In genomic region chr17:39674702-39675389, GRCh38 we compare ENCODE assay signal across 10 cellular contexts. TPM values are rescaled to one million over a fixed set of nuclear protein-coding genes. Genes with fewer than 3 reads are reported as not detected.
DNase-seq lines count a peak whose midpoint lies in the region; ATAC-seq, FAIRE-seq and TF ChIP-seq lines count a peak whose summit lies in the region.
"Had no signal": no experiment of that assay in that cellular context is flagged by ENCODE, and none has a peak within 500 bp of the region (broad histone marks: within the 10 kb centered on the region; RNA-seq: fewer than 3 reads in every experiment).

No MANE protein-coding gene starts in this region.

- no peak for TF ChIP-seq POLR2A in heart left ventricle (IDR thresholded peaks at IDR 0.05)

- H3K36me3 ChIP-seq in heart left ventricle = peaks cover 0 to 6% (median 0%) of the 10 kb centered on the region in 9 donors

- WGBS in heart left ventricle, 4 donors = 13 to 28% (median 20%) methylated on average over 9 to 11 of the region's 11 CpGs

- no peak for FAIRE-seq in HTR-8/SVneo (lab: Jason Lieb, UNC)

- ATAC-seq in GM21619 (IDR thresholded peaks at IDR 0.05; ENCODE audit: unreplicated experiment) (peak; percentile 43), heart left ventricle (peak; percentile 5 to 39 (median 18))

- peak overlapping the region; percentile 67 to 93 (median 90) for H3K27ac ChIP-seq in heart left ventricle
- peak overlapping the region in 20 of 21 experiments; percentile 15 to 85 (median 72) for H3K27ac ChIP-seq in skin epidermis

- H3K4me1 ChIP-seq in heart left ventricle = peaks cover 0 to 82% (median 46%) of the 10 kb centered on the region in 12 donors

- H3K4me3 ChIP-seq in heart left ventricle (no peak overlapping the region), skin epidermis (no peak overlapping the region)

- in situ Hi-C loops in KBM-7 (cut with MboI; ENCODE audit: low pct_unique_long_range_greater_than_20kb, low sequenced_read_pairs) = loop anchor here (25.0 kb wide), 1 partner anchor 113 kb away; no protein-coding TSS in a partner anchor

- H3K27me3 ChIP-seq in heart left ventricle = peaks cover 0 to 10% (median 0%) of the 10 kb centered on the region in 9 donors

- DNase-seq in NCI-H345 treated with DMSO at 0.1 percent for 48 hours (lab: John Stamatoyannopoulos, UW; ENCODE audit: unreplicated experiment) (peak; percentile 19), heart left ventricle (peak; percentile 61 to 83 (median 69)), globus pallidus (ENCODE audit: low spot score) (no peak), KBM-7 (no peak), HTR-8/SVneo (ENCODE audit: insufficient read length, low spot score) (no peak)
- DNase-seq in stimulated activated CD4-positive, alpha-beta T cell treated with anti-CD3 and anti-CD28 coated beads, Interleukin-4, amount 100 ng/mL, for 4 hours = no peak
- DNase-seq: nucleus accumbens had no signal

- TF ChIP-seq CTCF in heart left ventricle (IDR thresholded peaks at IDR 0.05) = no peak

- intact Hi-C loops in heart left ventricle (cut with DNase I) = loop anchor here in 5 of 10 donors (5.0 to 10.0 kb wide), 4 partner anchors 38 to 77 kb away; partner anchors contain the start of genes STARD3 (in 2 of the 5) and PPP1R1B (in 1 of the 5)

- no peaks in the 10 kb centered on the region for H3K9me3 ChIP-seq in heart left ventricle

RNA-seq across cellular contexts. Expression of gene PNMT, which starts 6.6 kb away (rescaled TPM):
- total RNA-seq in heart left ventricle = 1 to 10 TPM; 2.4 to 7.9 (median 6.0) TPM
- polyA plus RNA-seq in heart left ventricle = 10 to 100 TPM; 13.0 to 15.6 TPM
- total RNA-seq: T-helper 1 cell treated with Interleukin-12 subunit alpha and Interleukin-12 subunit beta and Interleukin-4 antibody, amounts not matched to agents 30 ng/mL and 1 ng/mL, for 36 hours had no signal

RNA-seq across cellular contexts. Expression of gene TCAP, which starts 9.7 kb away (rescaled TPM):
- 1,000 to 10,000 TPM; 2,428 to 9,343 (median 4,137) TPM for total RNA-seq in heart left ventricle
- 1,000 to 10,000 TPM; 2,028 to 5,784 TPM for polyA plus RNA-seq in heart left ventricle

RNA-seq across cellular contexts. Expression of gene PGAP3, which starts 13.0 kb away (rescaled TPM):
- total RNA-seq in heart left ventricle = 10 to 100 TPM in 7 of 9 donors, 1 to 10 TPM in 2; 8.0 to 18.8 (median 13.1) TPM
- 10 to 100 TPM; 13.3 to 13.8 TPM for polyA plus RNA-seq in heart left ventricle

RNA-seq across cellular contexts. Expression of gene ERBB2, which starts 25.0 kb away (rescaled TPM):
- 10 to 100 TPM; 51.4 to 95.1 (median 79.3) TPM for total RNA-seq in heart left ventricle
- 10 to 100 TPM; 29.7 to 77.4 TPM for polyA plus RNA-seq in heart left ventricle

RNA-seq across cellular contexts. Expression of gene STARD3, which starts 37.9 kb away (rescaled TPM):
- 10 to 100 TPM; 14.1 to 36.5 (median 19.3) TPM for total RNA-seq in heart left ventricle
- polyA plus RNA-seq in heart left ventricle = 10 to 100 TPM; 24.2 to 57.2 TPM

Comparison
In these comparisons a context has a peak if more than half of its experiments do, and no peak if none do; other contexts are left out.
1. DNase-seq: peak in NCI-H345 treated with DMSO at 0.1 percent for 48 hours (single experiment) and heart left ventricle (5 of 5); none in globus pallidus (single experiment), stimulated activated CD4-positive, alpha-beta T cell treated with anti-CD3 and anti-CD28 coated beads, Interleukin-4, amount 100 ng/mL, for 4 hours (0 of 2), KBM-7 (single experiment) and HTR-8/SVneo (single experiment).